Comparison of ENCODE assay signal across 16 cellular contexts in the genomic region with DNA sequence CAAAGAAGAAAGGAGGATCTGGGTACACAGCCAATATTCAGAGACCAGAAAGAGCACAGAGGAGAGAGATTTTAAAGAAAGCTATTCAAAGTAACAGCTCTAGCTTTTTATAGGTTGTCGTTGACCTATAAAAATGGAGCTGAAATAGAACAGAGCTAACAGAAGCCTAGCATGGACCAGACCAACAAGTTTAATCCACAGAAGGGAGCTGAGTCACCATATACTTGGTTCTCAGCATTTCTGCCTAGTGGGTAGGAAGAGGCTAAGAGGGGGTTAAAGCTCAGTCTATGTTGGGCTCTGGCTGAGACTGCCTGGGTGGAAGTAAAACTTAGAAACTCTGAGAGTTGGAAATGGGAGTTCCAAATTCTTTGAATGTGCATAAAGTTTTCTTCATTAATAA.
DNase-seq lines count a peak whose midpoint lies in the region; ATAC-seq, FAIRE-seq and TF ChIP-seq lines count a peak whose summit lies in the region.
"Had no signal": no experiment of that assay in that cellular context is flagged by ENCODE, and none has a peak within 500 bp of the region (broad histone marks: within the 10 kb centered on the region; RNA-seq: fewer than 3 reads in every experiment).

No MANE protein-coding gene starts in this region.

- H3K4me1 ChIP-seq in A549 (peaks cover 2% of the 10 kb centered on the region; the same call in 1 of the 3 replicates), left lung (no peaks in the 10 kb centered on the region)

- DNase-seq in A549 (ENCODE audit: low read depth in 1 of 2, low spot score in 1 of 2) (no peak), HT1080 (ENCODE audit: low read depth) (peak; percentile 33), epithelial cell of esophagus (ENCODE audit: low read depth) (peak; percentile 63), left lung (no peak), D721Med (ENCODE audit: insufficient read length, low spot score) (no peak)
- DNase-seq in activated effector memory CD4-positive, alpha-beta T cell treated with anti-CD3 and anti-CD28 coated beads, Interleukin-2, amount 50 U/mL, for 16 hours, result no peak
- no peak for DNase-seq in activated CD8-positive, alpha-beta memory T cell treated with anti-CD3 and anti-CD28 coated beads for 24 hours
- DNase-seq in activated CD8-positive, alpha-beta memory T cell treated with anti-CD3 and anti-CD28 coated beads, Interleukin-2, amount 50 U/mL, for 4 hours, result no peak
- DNase-seq: activated CD4-positive, CD25-positive, alpha-beta regulatory T cell treated with anti-CD3 and anti-CD28 coated beads, Interleukin-2, amount 50 U/mL, for 72 hours; activated CD8-positive, alpha-beta memory T cell treated with anti-CD3 and anti-CD28 coated beads, Interleukin-2, amount 50 U/mL, for 48 hours; NCI-H1694; NCI-H524 treated with DMSO at 0.1 percent for 48 hours; stomach; T-cell had no signal

- no peaks in the 10 kb centered on the region for H3K36me3 ChIP-seq in left lung
- H3K36me3 ChIP-seq: stomach had no signal

- TF ChIP-seq CTCF in A549 (IDR thresholded peaks at IDR 0.05) (no peak), epithelial cell of esophagus (IDR thresholded peaks at IDR 0.05; ENCODE audit: insufficient read depth, low read depth, low read length, missing control alignments) (no peak), left lung (IDR thresholded peaks at IDR 0.05) (no peak), D721Med (IDR thresholded peaks at IDR 0.05; ENCODE audit: insufficient read depth, missing control alignments) (no peak)

- POLR2A ChIA-PET in A549 (lab: Yijun Ruan, JAX), result no interaction called here

- intact Hi-C loops in left lung (cut with DNase I), result no loop called here

- TF ChIP-seq EP300 in A549 (IDR thresholded peaks at IDR 0.05), result no peak

- H3K9me3 ChIP-seq in A549 (no peaks in the 10 kb centered on the region), left lung (peaks cover 0 to 6% of the 10 kb centered on the region in 2 donors)
- H3K9me3 ChIP-seq: stomach had no signal

- H3K4me3 ChIP-seq in A549 (no peak overlapping the region), epithelial cell of esophagus (ENCODE audit: low read length) (no peak overlapping the region), left lung (no peak overlapping the region)
- H3K4me3 ChIP-seq: stomach had no signal

- ATAC-seq in A549, result no peak
- peak; percentile 33 for ATAC-seq in left lung
- ATAC-seq: activated naive CD4-positive, alpha-beta T cell treated with anti-CD3 and anti-CD28 coated beads, Interleukin-2, amount 50 U/mL, for 72 hours; T-cell had no signal

- TF ChIP-seq RAD21 in A549 (conservative IDR thresholded peaks at IDR 0.05 in 1 of 2, IDR thresholded peaks at IDR 0.05 in 1 of 2), result no peak

- CTCF ChIA-PET in A549 (lab: Yijun Ruan, JAX), result no interaction called here

- no peak for TF ChIP-seq POLR2A in A549 (IDR thresholded peaks at IDR 0.05; ENCODE audit: low read length)

- H3K27ac ChIP-seq in A549, result peak overlapping the region; percentile 3 to 53; a peak in 2 of 6 replicates
- no peak overlapping the region for H3K27ac ChIP-seq in left lung
- H3K27ac ChIP-seq: KMS-11, stomach had no signal

- H3K27me3 ChIP-seq in left lung, result no peaks in the 10 kb centered on the region
- H3K27me3 ChIP-seq: stomach had no signal

- peak overlapping the region; percentile 14; the same call in 1 of the 3 replicates for H3K4me2 ChIP-seq in A549
- H3K4me2 ChIP-seq: KMS-11 had no signal

- FAIRE-seq in A549 (lab: Jason Lieb, UNC) (no peak), D721Med (lab: Jason Lieb, UNC) (no peak)

- 0% methylated on average over 1 of the region's 1 CpG for WGBS in A549 (ENCODE audit: missing lambda C conversion rate)

TF ChIP-seq in A549, 52 proteins besides CTCF, POLR2A, EP300 and RAD21:
- no peak for TF ChIP-seq EHF (CRISPR knock-in tag; IDR thresholded peaks at IDR 0.05)
- no peak for TF ChIP-seq KDM5A (IDR thresholded peaks at IDR 0.05)
- no peak for TF ChIP-seq HOXB13 (CRISPR knock-in tag; IDR thresholded peaks at IDR 0.05; ENCODE audit: low read depth)
- TF ChIP-seq ZNF302 (CRISPR knock-in tag; IDR thresholded peaks at IDR 0.05), result no peak
- TF ChIP-seq SMC3 (IDR thresholded peaks at IDR 0.05), result no peak
- no peak for TF ChIP-seq CEBPB (IDR thresholded peaks at IDR 0.05)
- TF ChIP-seq PHF8 (IDR thresholded peaks at IDR 0.05; ENCODE audit: borderline replicate concordance, low read depth), result no peak
- TF ChIP-seq MYC (IDR thresholded peaks at IDR 0.05; ENCODE audit: borderline replicate concordance, low read length), result no peak
- TF ChIP-seq, protein P1, sequence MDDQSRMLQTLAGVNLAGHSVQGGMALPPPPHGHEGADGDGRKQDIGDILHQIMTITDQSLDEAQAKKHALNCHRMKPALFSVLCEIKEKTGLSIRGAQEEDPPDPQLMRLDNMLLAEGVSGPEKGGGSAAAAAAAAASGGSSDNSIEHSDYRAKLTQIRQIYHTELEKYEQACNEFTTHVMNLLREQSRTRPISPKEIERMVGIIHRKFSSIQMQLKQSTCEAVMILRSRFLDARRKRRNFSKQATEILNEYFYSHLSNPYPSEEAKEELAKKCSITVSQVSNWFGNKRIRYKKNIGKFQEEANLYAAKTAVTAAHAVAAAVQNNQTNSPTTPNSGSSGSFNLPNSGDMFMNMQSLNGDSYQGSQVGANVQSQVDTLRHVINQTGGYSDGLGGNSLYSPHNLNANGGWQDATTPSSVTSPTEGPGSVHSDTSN (IDR thresholded peaks at IDR 0.05), result no peak
- no peak for TF ChIP-seq FOXS1 (CRISPR knock-in tag; IDR thresholded peaks at IDR 0.05)
- TF ChIP-seq, protein P2, sequence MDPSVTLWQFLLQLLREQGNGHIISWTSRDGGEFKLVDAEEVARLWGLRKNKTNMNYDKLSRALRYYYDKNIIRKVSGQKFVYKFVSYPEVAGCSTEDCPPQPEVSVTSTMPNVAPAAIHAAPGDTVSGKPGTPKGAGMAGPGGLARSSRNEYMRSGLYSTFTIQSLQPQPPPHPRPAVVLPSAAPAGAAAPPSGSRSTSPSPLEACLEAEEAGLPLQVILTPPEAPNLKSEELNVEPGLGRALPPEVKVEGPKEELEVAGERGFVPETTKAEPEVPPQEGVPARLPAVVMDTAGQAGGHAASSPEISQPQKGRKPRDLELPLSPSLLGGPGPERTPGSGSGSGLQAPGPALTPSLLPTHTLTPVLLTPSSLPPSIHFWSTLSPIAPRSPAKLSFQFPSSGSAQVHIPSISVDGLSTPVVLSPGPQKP (IDR thresholded peaks at IDR 0.05; ENCODE audit: low read depth, low read length), result no peak
- TF ChIP-seq, protein P3, sequence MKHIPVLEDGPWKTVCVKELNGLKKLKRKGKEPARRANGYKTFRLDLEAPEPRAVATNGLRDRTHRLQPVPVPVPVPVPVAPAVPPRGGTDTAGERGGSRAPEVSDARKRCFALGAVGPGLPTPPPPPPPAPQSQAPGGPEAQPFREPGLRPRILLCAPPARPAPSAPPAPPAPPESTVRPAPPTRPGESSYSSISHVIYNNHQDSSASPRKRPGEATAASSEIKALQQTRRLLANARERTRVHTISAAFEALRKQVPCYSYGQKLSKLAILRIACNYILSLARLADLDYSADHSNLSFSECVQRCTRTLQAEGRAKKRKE (CRISPR knock-in tag; IDR thresholded peaks at IDR 0.05; ENCODE audit: low read depth), result no peak
- no peak for TF ChIP-seq EHMT2 (IDR thresholded peaks at IDR 0.05; ENCODE audit: low read depth)
- no peak for TF ChIP-seq JUNB (IDR thresholded peaks at IDR 0.05)
- no peak for TF ChIP-seq HOXB5 (CRISPR knock-in tag; IDR thresholded peaks at IDR 0.05)
- TF ChIP-seq ESRRA (IDR thresholded peaks at IDR 0.05; ENCODE audit: borderline replicate concordance, low read length), result no peak
- TF ChIP-seq CHD2 (IDR thresholded peaks at IDR 0.05; ENCODE audit: low read length, partially characterized antibody), result no peak
- TF ChIP-seq, protein P4, sequence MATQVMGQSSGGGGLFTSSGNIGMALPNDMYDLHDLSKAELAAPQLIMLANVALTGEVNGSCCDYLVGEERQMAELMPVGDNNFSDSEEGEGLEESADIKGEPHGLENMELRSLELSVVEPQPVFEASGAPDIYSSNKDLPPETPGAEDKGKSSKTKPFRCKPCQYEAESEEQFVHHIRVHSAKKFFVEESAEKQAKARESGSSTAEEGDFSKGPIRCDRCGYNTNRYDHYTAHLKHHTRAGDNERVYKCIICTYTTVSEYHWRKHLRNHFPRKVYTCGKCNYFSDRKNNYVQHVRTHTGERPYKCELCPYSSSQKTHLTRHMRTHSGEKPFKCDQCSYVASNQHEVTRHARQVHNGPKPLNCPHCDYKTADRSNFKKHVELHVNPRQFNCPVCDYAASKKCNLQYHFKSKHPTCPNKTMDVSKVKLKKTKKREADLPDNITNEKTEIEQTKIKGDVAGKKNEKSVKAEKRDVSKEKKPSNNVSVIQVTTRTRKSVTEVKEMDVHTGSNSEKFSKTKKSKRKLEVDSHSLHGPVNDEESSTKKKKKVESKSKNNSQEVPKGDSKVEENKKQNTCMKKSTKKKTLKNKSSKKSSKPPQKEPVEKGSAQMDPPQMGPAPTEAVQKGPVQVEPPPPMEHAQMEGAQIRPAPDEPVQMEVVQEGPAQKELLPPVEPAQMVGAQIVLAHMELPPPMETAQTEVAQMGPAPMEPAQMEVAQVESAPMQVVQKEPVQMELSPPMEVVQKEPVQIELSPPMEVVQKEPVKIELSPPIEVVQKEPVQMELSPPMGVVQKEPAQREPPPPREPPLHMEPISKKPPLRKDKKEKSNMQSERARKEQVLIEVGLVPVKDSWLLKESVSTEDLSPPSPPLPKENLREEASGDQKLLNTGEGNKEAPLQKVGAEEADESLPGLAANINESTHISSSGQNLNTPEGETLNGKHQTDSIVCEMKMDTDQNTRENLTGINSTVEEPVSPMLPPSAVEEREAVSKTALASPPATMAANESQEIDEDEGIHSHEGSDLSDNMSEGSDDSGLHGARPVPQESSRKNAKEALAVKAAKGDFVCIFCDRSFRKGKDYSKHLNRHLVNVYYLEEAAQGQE (IDR thresholded peaks at IDR 0.05), result no peak
- no peak for TF ChIP-seq BHLHE40 (IDR thresholded peaks at IDR 0.05; ENCODE audit: low read depth, low read length)
- TF ChIP-seq, protein P5, sequence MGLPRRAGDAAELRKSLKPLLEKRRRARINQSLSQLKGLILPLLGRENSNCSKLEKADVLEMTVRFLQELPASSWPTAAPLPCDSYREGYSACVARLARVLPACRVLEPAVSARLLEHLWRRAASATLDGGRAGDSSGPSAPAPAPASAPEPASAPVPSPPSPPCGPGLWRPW (IDR thresholded peaks at IDR 0.05), result no peak

Comparison
In these comparisons a context has a peak if more than half of its experiments do, and no peak if none do; other contexts are left out.
1. DNase-seq: peak in HT1080 (single experiment) and epithelial cell of esophagus (single experiment); none in A549 (0 of 2), left lung (0 of 2), activated effector memory CD4-positive, alpha-beta T cell treated with anti-CD3 and anti-CD28 coated beads, Interleukin-2, amount 50 U/mL, for 16 hours (single experiment), activated CD8-positive, alpha-beta memory T cell treated with anti-CD3 and anti-CD28 coated beads for 24 hours (single experiment), activated CD8-positive, alpha-beta memory T cell treated with anti-CD3 and anti-CD28 coated beads, Interleukin-2, amount 50 U/mL, for 4 hours (single experiment) and D721Med (single experiment).
2. H3K27ac ChIP-seq: peak in A549 (2 of 2); none in left lung (0 of 2).